In genomic region chr20:35117148-35117547, GRCh38 we compare ENCODE assay signal across 21 cellular contexts. TPM values are rescaled to one million over a fixed set of nuclear protein-coding genes. Genes with fewer than 3 reads are reported as not detected.
DNase-seq lines count a peak whose midpoint lies in the region; ATAC-seq and TF ChIP-seq lines count a peak whose summit lies in the region.
"Had no signal": no experiment of that assay in that cellular context is flagged by ENCODE, and none has a peak within 500 bp of the region (broad histone marks: within the 10 kb centered on the region; RNA-seq: fewer than 3 reads in every experiment).

No MANE protein-coding gene starts in this region.

- H3K4me1 ChIP-seq in left ventricle myocardium inferior: peaks cover 28% of the 10 kb centered on the region
- H3K4me1 ChIP-seq in thyroid gland: no peaks in the 10 kb centered on the region
- H3K4me1 ChIP-seq: sigmoid colon, testis had no signal

- H3K9me3 ChIP-seq in left ventricle myocardium inferior (replicated peaks): no peaks in the 10 kb centered on the region
- H3K9me3 ChIP-seq in T-helper 17 cell (ENCODE audit: control insufficient read depth, low read length, poor library complexity, severe bottlenecking): no peaks in the 10 kb centered on the region
- no peaks in the 10 kb centered on the region for H3K9me3 ChIP-seq in thyroid gland
- H3K9me3 ChIP-seq: neutrophil, sigmoid colon, testis had no signal

- no peak for TF ChIP-seq POLR2A in thyroid gland (IDR thresholded peaks at IDR 0.05)

- DNase-seq in left ventricle myocardium inferior: no peak
- no peak for DNase-seq in cardiac septum (ENCODE audit: low spot score)
- DNase-seq in T-helper 17 cell: no peak
- peak; percentile 16 for DNase-seq in fibroblast of villous mesenchyme (ENCODE audit: low read depth)
- no peak for DNase-seq in thyroid gland
- DNase-seq in cerebellar cortex (ENCODE audit: low spot score): no peak
- DNase-seq in HuH-7.5 (ENCODE audit: low spot score): no peak
- DNase-seq: activated effector memory CD4-positive, alpha-beta T cell treated with Interleukin-2 at 50 U/mL for 16 hours; Calu3; dorsolateral prefrontal cortex; GF-D8; kidney; NCI-H187 treated with DMSO at 0.1 percent for 48 hours; NCI-H446; sigmoid colon; SW 1271; testis had no signal

- H3K36me3 ChIP-seq in left ventricle myocardium inferior: peaks cover 71% of the 10 kb centered on the region
- peaks cover 35 to 43% of the 10 kb centered on the region in 2 donors for H3K36me3 ChIP-seq in thyroid gland

- no peaks in the 10 kb centered on the region for H3K27me3 ChIP-seq in left ventricle myocardium inferior (ENCODE audit: low read depth)
- H3K27me3 ChIP-seq in thyroid gland: no peaks in the 10 kb centered on the region
- H3K27me3 ChIP-seq: dorsolateral prefrontal cortex, neutrophil, sigmoid colon, testis had no signal

- TF ChIP-seq CTCF in left ventricle myocardium inferior (IDR thresholded peaks at IDR 0.05; ENCODE audit: borderline replicate concordance) (no peak), fibroblast of villous mesenchyme (IDR thresholded peaks at IDR 0.05; ENCODE audit: insufficient read depth, low read depth, low read length) (no peak), thyroid gland (IDR thresholded peaks at IDR 0.05) (no peak)

- H3K27ac Mint-ChIP-seq in T-helper 17 cell: peak overlapping the region; percentile 74
- H3K27ac Mint-ChIP-seq: B cell had no signal

- H3K27ac ChIP-seq in left ventricle myocardium inferior (replicated peaks) (peak overlapping the region; percentile 64), thyroid gland (peak overlapping the region in 2 of 3 donors; percentile 22 to 54)
- H3K27ac ChIP-seq: dorsolateral prefrontal cortex, testis had no signal

- H3K4me3 Mint-ChIP-seq in T-helper 17 cell: no peak overlapping the region
- H3K4me3 Mint-ChIP-seq: B cell, brain had no signal

- no peak overlapping the region for H3K4me3 ChIP-seq in left ventricle myocardium inferior
- no peak overlapping the region for H3K4me3 ChIP-seq in fibroblast of villous mesenchyme (ENCODE audit: low read depth, low read length)
- H3K4me3 ChIP-seq in thyroid gland (replicated peaks in 1 of 3): no peak overlapping the region
- H3K4me3 ChIP-seq: dorsolateral prefrontal cortex, sigmoid colon, testis had no signal

- H3K4me1 Mint-ChIP-seq in T-helper 17 cell: peaks cover 3% of the 10 kb centered on the region
- H3K4me1 Mint-ChIP-seq: B cell, brain had no signal

- H3K36me3 Mint-ChIP-seq in T-helper 17 cell (ENCODE audit: low read depth): peaks cover 9% of the 10 kb centered on the region

- no peaks in the 10 kb centered on the region for H3K27me3 Mint-ChIP-seq in T-helper 17 cell
- H3K27me3 Mint-ChIP-seq: B cell, brain had no signal

- WGBS in thyroid gland, 2 donors: 63 to 79% methylated on average over 1 of the region's 1 CpG

- intact Hi-C loops in left ventricle myocardium inferior (cut with micrococcal nuclease): loop anchor here (10.0 kb wide), 1 partner anchor 68 kb away; no protein-coding TSS in a partner anchor
- intact Hi-C loops in cardiac septum (cut with DNase I): no loop called here
- intact Hi-C loops in thyroid gland (cut with DNase I): no loop called here

- ATAC-seq in T-helper 17 cell (no peak), HG03432 (IDR thresholded peaks at IDR 0.05; ENCODE audit: unreplicated experiment) (no peak)

RNA-seq across cellular contexts. Expression of gene TRPC4AP, which starts 24.5 kb away (rescaled TPM):
- total RNA-seq in left ventricle myocardium inferior (30.7 TPM), cardiac septum (34.9 TPM), T-helper 17 cell (10 to 100 TPM; 50.8 to 52.7 TPM), fibroblast of villous mesenchyme (86.7 and 96.7 TPM in 2 replicates), thyroid gland (10 to 100 TPM; 53.3 to 76.8 (median 73.5) TPM)

RNA-seq across cellular contexts. Expression of gene EDEM2, which starts 30.0 kb away (rescaled TPM):
- total RNA-seq in left ventricle myocardium inferior (10.4 TPM), cardiac septum (11.5 TPM), T-helper 17 cell (10 to 100 TPM; 24.1 to 29.7 TPM), fibroblast of villous mesenchyme (27.7 and 37.6 TPM in 2 replicates), thyroid gland (10 to 100 TPM; 13.7 to 31.0 (median 25.0) TPM)

RNA-seq across cellular contexts. Expression of gene PROCR, which starts 54.7 kb away (rescaled TPM):
- 9.8 TPM for total RNA-seq in left ventricle myocardium inferior
- total RNA-seq in cardiac septum: 5.4 TPM
- 1 to 10 TPM in 1 of 2 donors, under 1 TPM in 1; 0.89 to 1.5 TPM for total RNA-seq in T-helper 17 cell
- 22.9 and 30.9 TPM in 2 replicates for total RNA-seq in fibroblast of villous mesenchyme
- total RNA-seq in thyroid gland: 10 to 100 TPM; 11.2 to 56.0 (median 37.9) TPM
